9 cellular contexts compared by ENCODE assay signal in the genomic region with DNA sequence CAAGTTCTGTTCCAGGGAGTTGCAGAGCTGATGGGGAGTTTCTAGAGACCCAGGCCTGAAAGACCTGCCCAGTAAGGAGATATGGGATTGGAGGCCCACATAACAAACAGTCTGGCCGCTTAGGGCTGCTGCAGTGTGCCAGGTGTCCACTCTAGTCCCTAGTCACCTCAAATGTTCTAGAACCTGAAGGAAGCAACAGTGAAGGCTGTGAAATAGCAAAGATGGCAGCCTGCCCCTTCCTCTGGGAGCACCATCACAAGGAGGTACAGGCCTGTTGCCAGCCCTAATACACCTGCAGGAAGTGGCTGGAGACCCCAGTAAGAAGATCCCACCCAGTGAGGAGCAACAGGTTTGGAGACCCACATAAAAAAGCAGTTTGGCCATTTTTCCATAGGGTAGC.
"Had no signal": no experiment of that assay in that cellular context is flagged by ENCODE, and none has a peak within 500 bp of the region (broad histone marks: within the 10 kb centered on the region; RNA-seq: fewer than 3 reads in every experiment).

No MANE protein-coding gene starts in this region.

- H3K27ac Mint-ChIP-seq: GM23338, H9, HFFc6 had no signal

- ATAC-seq: GM23338, HCT116 had no signal

- DNase-seq: GM23248, GOT3, H7, H9, HCEC 1CT, HFFc6 had no signal

- H3K27ac ChIP-seq: GM23248 had no signal

- H3K4me3 Mint-ChIP-seq: GM23338, H9, HFFc6 had no signal

- H3K4me1 Mint-ChIP-seq: GM23338 had no signal

- H3K9me3 ChIP-seq: HAP-1 had no signal
